In the genomic region with DNA sequence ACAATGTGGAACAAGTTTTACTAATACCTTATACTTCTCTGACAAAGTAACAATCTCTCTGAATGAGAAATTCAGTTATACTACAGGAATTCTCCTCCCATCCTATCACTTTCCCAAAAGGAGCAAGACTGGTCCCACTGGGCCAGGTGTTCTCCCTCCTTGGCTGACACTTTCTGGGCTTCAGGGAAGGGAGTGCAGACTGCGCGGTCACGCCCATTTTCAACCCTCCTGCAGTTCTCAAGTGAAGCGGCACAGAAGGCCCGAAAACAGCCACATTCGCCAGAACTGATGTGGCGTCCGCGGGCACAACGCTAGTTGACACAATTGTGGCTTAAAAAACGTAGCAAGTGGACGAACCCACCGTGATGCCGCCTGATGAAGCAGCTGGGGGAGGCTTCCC, we compare ENCODE assay signal across 26 cellular contexts. TPM values are rescaled to one million over a fixed set of nuclear protein-coding genes. Genes with fewer than 3 reads are reported as not detected.
"Had no signal": no experiment of that assay in that cellular context is flagged by ENCODE, and none has a peak within 500 bp of the region (broad histone marks: within the 10 kb centered on the region; RNA-seq: fewer than 3 reads in every experiment).

No MANE protein-coding gene starts in this region.

- H3K4me1 ChIP-seq: gastroesophageal sphincter, tibial artery had no signal

- DNase-seq: activated CD4-positive, alpha-beta memory T cell treated with anti-CD3 and anti-CD28 coated beads for 36 hours; activated CD4-positive, alpha-beta T cell treated with anti-CD3 and anti-CD28 coated beads, Interleukin-2, amount 10 ng/mL, durations not matched to agents 24 days and 14 days; activated CD8-positive, alpha-beta memory T cell treated with anti-CD3 and anti-CD28 coated beads, Interleukin-2, amount 50 U/mL, for 4 hours; activated effector memory CD4-positive, alpha-beta T cell treated with anti-CD3 and anti-CD28 coated beads, Interleukin-2, amount 50 U/mL, for 16 hours; activated naive CD4-positive, alpha-beta T cell treated with anti-CD3 and anti-CD28 coated beads, Interleukin-2, amount 10 ng/mL, durations not matched to agents 7 days and 5 days; activated naive CD8-positive, alpha-beta T cell treated with anti-CD3 and anti-CD28 coated beads, Interleukin-2, amount 10 ng/mL, durations not matched to agents 7 days and 5 days; activated T-cell treated with anti-CD3 and anti-CD28 coated beads, Interleukin-2, amount 50 U/mL, for 1 hour; caudate nucleus; cortex of kidney; effector memory CD8-positive, alpha-beta T cell; erythroblast; islet precursor cell; left cardiac atrium; midbrain; naive thymus-derived CD8-positive, alpha-beta T cell; occipital lobe; right cardiac atrium; spleen; stimulated activated naive CD4-positive, alpha-beta T cell; tibial artery; WERI-Rb-1 had no signal

- H3K36me3 ChIP-seq: gastroesophageal sphincter, spleen, suprapubic skin, tibial artery, WERI-Rb-1 had no signal

- H3K27me3 ChIP-seq: gastroesophageal sphincter, hepatocyte, suprapubic skin had no signal

- ATAC-seq: activated CD4-positive, CD25-positive, alpha-beta regulatory T cell treated with anti-CD3 and anti-CD28 coated beads, Interleukin-2, amount 50 U/mL, for 24 hours; effector memory CD8-positive, alpha-beta T cell; gastroesophageal sphincter; naive thymus-derived CD8-positive, alpha-beta T cell had no signal

- H3K27ac ChIP-seq: gastroesophageal sphincter, hepatocyte, spleen, suprapubic skin, tibial artery, WERI-Rb-1 had no signal

- H3K4me2 ChIP-seq: hepatocyte had no signal

- H3K79me2 ChIP-seq: hepatocyte had no signal

- H2AFZ ChIP-seq: hepatocyte had no signal

- H3K4me3 ChIP-seq: gastroesophageal sphincter, hepatocyte, spleen, suprapubic skin, tibial artery had no signal

- H3K9me3 ChIP-seq: gastroesophageal sphincter, spleen, suprapubic skin, tibial artery had no signal

RNA-seq across cellular contexts. Expression of gene SAXO1, which starts 0.6 kb away (rescaled TPM):
- total RNA-seq: activated CD4-positive, alpha-beta T cell treated with anti-CD3 and anti-CD28 coated beads, Interleukin-2, amount 10 ng/mL, durations not matched to agents 24 days and 14 days; activated T-helper 1 cell treated with anti-CD3 and anti-CD28 coated beads, Interleukin-12 subunit alpha, Interleukin-12 subunit beta, Interleukin-2, Interleukin-4 antibody, amounts not matched to agents 30 ng/mL and 10 ng/mL and 1 ng/mL, durations not matched to agents 14 hours and 24 hours and 36 hours; hepatocyte; occipital lobe; right cardiac atrium had no signal
- polyA plus RNA-seq: right cardiac atrium had no signal
